Comparison of ENCODE assay signal across 22 cellular contexts in the genomic region with DNA sequence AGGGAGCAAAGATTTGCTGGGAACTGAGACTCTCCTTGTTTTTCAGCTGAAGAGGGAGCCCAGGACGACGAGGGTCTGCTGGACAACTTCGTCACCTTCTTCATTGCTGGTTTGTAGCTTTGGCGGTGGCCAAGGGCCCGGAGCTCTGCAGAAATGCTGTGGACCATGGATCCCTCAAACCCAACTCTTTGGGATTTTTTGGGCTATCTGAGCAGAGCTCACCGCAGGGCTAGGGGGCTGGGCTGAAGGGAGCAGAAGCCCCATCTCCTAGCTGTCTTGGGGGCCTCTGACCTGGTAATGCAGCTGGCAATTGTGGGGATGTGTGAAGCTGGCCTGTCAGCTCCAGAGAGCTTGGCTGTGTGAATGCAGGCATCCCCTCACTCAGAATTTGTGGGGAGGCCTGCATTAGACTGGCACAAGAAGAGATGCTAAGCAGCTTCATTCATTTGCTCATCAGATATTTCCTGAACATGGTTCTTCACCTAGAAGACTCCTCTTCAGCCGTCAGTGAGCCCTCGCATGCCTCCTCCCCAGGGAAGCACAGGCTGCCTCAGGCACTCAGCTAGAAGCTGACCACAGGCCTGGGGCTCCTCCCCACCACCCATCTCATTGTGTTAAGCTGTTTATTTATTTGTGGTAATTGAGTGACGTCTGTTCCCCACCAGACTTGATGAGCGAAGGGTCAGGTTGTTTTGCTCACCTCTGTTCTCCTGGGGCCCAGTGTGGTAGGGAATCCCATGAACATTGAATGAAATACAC. TPM values are rescaled to one million over a fixed set of nuclear protein-coding genes. Genes with fewer than 3 reads are reported as not detected.
DNase-seq lines count a peak whose midpoint lies in the region; ATAC-seq, FAIRE-seq and TF ChIP-seq lines count a peak whose summit lies in the region.
"Had no signal": no experiment of that assay in that cellular context is flagged by ENCODE, and none has a peak within 500 bp of the region (broad histone marks: within the 10 kb centered on the region; RNA-seq: fewer than 3 reads in every experiment).

No MANE protein-coding gene starts in this region.

- H4K8ac ChIP-seq in neuronal stem cell (ENCODE audit: low read depth, low read length) = no peak overlapping the region

- no peak overlapping the region for H3K4ac ChIP-seq in neuronal stem cell (ENCODE audit: low read length)

- H4K20me1 ChIP-seq in BLaER1 = no peaks in the 10 kb centered on the region

- TF ChIP-seq POLR2A in Peyer's patch (IDR thresholded peaks at IDR 0.05) = no peak

- H3K14ac ChIP-seq in neuronal stem cell (ENCODE audit: low read length) = no peak overlapping the region

- H2BK5ac ChIP-seq in neuronal stem cell (ENCODE audit: low read length) = no peak overlapping the region

- H3K4me1 ChIP-seq in BLaER1 (peaks cover 37% of the 10 kb centered on the region), Peyer's patch (no peaks in the 10 kb centered on the region), neuronal stem cell (ENCODE audit: control insufficient read depth in 2 of 2, insufficient read depth in 1 of 2, low read depth in 1 of 2, low read length in 2 of 2) (no peaks in the 10 kb centered on the region)

- no CpG with 5 or more reads among the region's 10 CpGs for WGBS in neuronal stem cell (ENCODE audit: extremely low coverage in 2 of 2, insufficient read length in 2 of 2, insufficient replicate concordance in 1 of 2), 2 donors

- H3K36me3 ChIP-seq in BLaER1 (no peaks in the 10 kb centered on the region), Peyer's patch (no peaks in the 10 kb centered on the region), neuronal stem cell (replicated peaks in 1 of 2; ENCODE audit: control insufficient read depth in 2 of 2, insufficient read depth in 2 of 2, low read length in 2 of 2) (no peaks in the 10 kb centered on the region)
- H3K36me3 ChIP-seq: MG63 had no signal

- no peak for TF ChIP-seq CTCF in Peyer's patch (IDR thresholded peaks at IDR 0.05)

- H3K23ac ChIP-seq in neuronal stem cell (ENCODE audit: low read depth, low read length, poor library complexity) = no peak overlapping the region

- peak; percentile 8 for DNase-seq in D341Med (ENCODE audit: low spot score)
- DNase-seq in Peyer's patch = peak in 2 of 3 donors; percentile 29 to 30
- no peak for DNase-seq in neuronal stem cell (ENCODE audit: low spot score)
- no peak for DNase-seq in sciatic nerve (ENCODE audit: low spot score)
- no peak for DNase-seq in HTR-8/SVneo (ENCODE audit: insufficient read length, low spot score)
- DNase-seq in C1 segment of cervical spinal cord (lab: John Stamatoyannopoulos, UW) = no peak
- DNase-seq: DMS153, GM23248, HFFc6, MG63, NCI-H1092 treated with DMSO at 0.1 percent for 48 hours, NCI-H1694 treated with DMSO at 0.1 percent for 48 hours, NCI-H345, NCI-H526 treated with DMSO at 0.1 percent for 48 hours, PC-3, SK-N-SH had no signal

- no peak overlapping the region for H2BK120ac ChIP-seq in neuronal stem cell (ENCODE audit: low read depth, low read length)

- H3K79me1 ChIP-seq in neuronal stem cell (ENCODE audit: low read depth, low read length) = no peaks in the 10 kb centered on the region

- ATAC-seq in sciatic nerve = no peak
- ATAC-seq: PC-3, Right ventricle myocardium inferior had no signal

- no peak overlapping the region for H2AK5ac ChIP-seq in neuronal stem cell (ENCODE audit: low read depth, low read length)

- H3K27ac ChIP-seq in BLaER1 (no peak overlapping the region; the same call in 1 of the 2 replicates), Peyer's patch (no peak overlapping the region), neuronal stem cell (replicated peaks; ENCODE audit: low read length) (no peak overlapping the region)
- H3K27ac ChIP-seq: C4-2B, GM23248, KMS-11 had no signal

- peak overlapping the region; percentile 48 for H3K18ac ChIP-seq in neuronal stem cell (ENCODE audit: low read length)

- no peak for FAIRE-seq in HTR-8/SVneo (lab: Jason Lieb, UNC)
- FAIRE-seq: G401.6, GM12892 had no signal

- intact Hi-C loops in sciatic nerve (cut with DNase I) = no loop called here

- 0 out of 2 replicates have a peak, but pooled peaks cover 6% of the 10 kb centered on the region for H3K9me3 ChIP-seq in BLaER1
- H3K9me3 ChIP-seq in Peyer's patch = no peaks in the 10 kb centered on the region
- peaks cover 0 to 9% of the 10 kb centered on the region in 2 donors for H3K9me3 ChIP-seq in neuronal stem cell (replicated peaks in 1 of 2; ENCODE audit: control insufficient read depth in 2 of 2, insufficient read depth in 1 of 2, low read depth in 1 of 2, low read length in 2 of 2)
- H3K9me3 ChIP-seq: SK-N-SH had no signal

- H3K4me2 ChIP-seq in BLaER1 (peak overlapping the region; percentile 81), neuronal stem cell (ENCODE audit: insufficient read depth, low read length, poor library complexity, severe bottlenecking) (no peak overlapping the region)
- H3K4me2 ChIP-seq: KMS-11, SK-N-SH had no signal

- no peaks in the 10 kb centered on the region for H3K27me3 ChIP-seq in BLaER1
- no peaks in the 10 kb centered on the region for H3K27me3 ChIP-seq in Peyer's patch
- no peaks in the 10 kb centered on the region for H3K27me3 ChIP-seq in neuronal stem cell (ENCODE audit: control insufficient read depth in 3 of 3, insufficient read depth in 3 of 3, low read depth in 1 of 3, low read length in 3 of 3)
- H3K27me3 ChIP-seq: MG63 had no signal

- H3K4me3 ChIP-seq in BLaER1 = no peak overlapping the region
- H3K4me3 ChIP-seq in Peyer's patch = no peak overlapping the region
- no peak overlapping the region for H3K4me3 ChIP-seq in neuronal stem cell (ENCODE audit: low read length in 2 of 2)
- H3K4me3 ChIP-seq: GM23248, MG63 had no signal

- no peak overlapping the region for H2BK12ac ChIP-seq in neuronal stem cell (ENCODE audit: low read length)

- no peak overlapping the region for H4K91ac ChIP-seq in neuronal stem cell (ENCODE audit: low read depth, low read length, poor library complexity)

- no peak overlapping the region for H2AFZ ChIP-seq in neuronal stem cell (ENCODE audit: low read length)
- H2AFZ ChIP-seq: GM23248 had no signal

- no peak overlapping the region for H2BK15ac ChIP-seq in neuronal stem cell (ENCODE audit: low read length)

- H3K9ac ChIP-seq in BLaER1 (no peak overlapping the region), neuronal stem cell (ENCODE audit: low read depth, low read length, poor library complexity) (no peak overlapping the region)
- H3K9ac ChIP-seq: GM23248, KMS-11, SK-N-SH had no signal

RNA-seq across cellular contexts. Expression of a gene that starts 32.2 kb away (rescaled TPM):
- total RNA-seq in Peyer's patch = 1 to 10 TPM in 1 of 4 donors, under 1 TPM in 1, not detected in 2; 0.13 to 2.5 TPM
- polyA plus RNA-seq in neuronal stem cell (2013, experiment 1 of 2) = 1.5 TPM
- 1.6 TPM for polyA plus RNA-seq in neuronal stem cell (2013, experiment 2 of 2)
- 2.5 TPM for total RNA-seq in sciatic nerve

Comparison
In these comparisons a context has a peak if more than half of its experiments do, and no peak if none do; other contexts are left out.
1. DNase-seq: peak in D341Med (single experiment) and Peyer's patch (2 of 3); none in neuronal stem cell (single experiment), sciatic nerve (single experiment), HTR-8/SVneo (single experiment) and C1 segment of cervical spinal cord (0 of 14).